ENCODE assay signal across 20 cellular contexts in the genomic region with DNA sequence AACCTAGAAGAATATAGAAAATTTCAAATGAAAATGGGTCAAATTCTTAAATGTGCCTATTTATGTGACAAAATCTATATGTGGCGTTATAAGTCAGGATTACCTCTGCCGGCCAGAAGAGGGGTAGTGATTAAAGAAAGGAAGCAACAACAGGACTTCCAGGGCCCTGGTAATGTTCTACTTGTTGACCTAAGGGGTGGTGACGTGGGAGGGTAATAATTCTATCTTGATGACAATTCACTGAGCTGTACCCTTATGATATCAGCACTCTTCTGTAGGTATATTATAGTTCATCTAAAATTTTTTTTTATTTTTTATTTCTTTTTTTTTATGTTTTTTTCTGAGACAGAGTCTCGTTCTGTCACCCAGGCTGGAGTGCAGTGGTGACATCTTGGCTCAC.
"Had no signal": no experiment of that assay in that cellular context is flagged by ENCODE, and none has a peak within 500 bp of the region (broad histone marks: within the 10 kb centered on the region; RNA-seq: fewer than 3 reads in every experiment).

No MANE protein-coding gene starts in this region.

- ATAC-seq: foreskin keratinocyte; gastroesophageal sphincter; heart left ventricle; left lung; left ventricle myocardium superior; lower lobe of right lung; naive thymus-derived CD4-positive, alpha-beta T cell had no signal

- H3K27me3 ChIP-seq: dorsolateral prefrontal cortex, esophagus muscularis mucosa, foreskin keratinocyte, gastroesophageal sphincter, heart left ventricle, hepatocyte, left lung had no signal

- H3K4me1 ChIP-seq: esophagus muscularis mucosa, foreskin keratinocyte, gastroesophageal sphincter, heart left ventricle, left lung, lower lobe of right lung had no signal

- DNase-seq: dermis blood vessel endothelial cell; dorsolateral prefrontal cortex; effector CD4-positive, alpha-beta T cell; effector memory CD4-positive, alpha-beta T cell; foreskin keratinocyte; heart left ventricle; hypothalamus; immature natural killer cell; islet precursor cell; kidney; kidney glomerular epithelial cell; left lung; left ventricle myocardium superior; lower lobe of right lung; mesenchymal stem cell; naive thymus-derived CD4-positive, alpha-beta T cell had no signal

- H3K4me3 ChIP-seq: coronary artery, dorsolateral prefrontal cortex, esophagus muscularis mucosa, gastroesophageal sphincter, heart left ventricle, hepatocyte, left lung, lower lobe of right lung had no signal

- H3K9me3 ChIP-seq: esophagus muscularis mucosa, gastroesophageal sphincter, lower lobe of right lung had no signal

- H3K27ac ChIP-seq: coronary artery, esophagus muscularis mucosa, foreskin keratinocyte, gastroesophageal sphincter, heart left ventricle, hepatocyte, left lung, lower lobe of right lung had no signal
